15 cellular contexts compared by ENCODE assay signal in genomic region chr1:99397029-99397428, GRCh38.
DNase-seq lines count a peak whose midpoint lies in the region; ATAC-seq and TF ChIP-seq lines count a peak whose summit lies in the region.
"Had no signal": no experiment of that assay in that cellular context is flagged by ENCODE, and none has a peak within 500 bp of the region (broad histone marks: within the 10 kb centered on the region; RNA-seq: fewer than 3 reads in every experiment).

No MANE protein-coding gene starts in this region.

- no peak overlapping the region for H4K12ac ChIP-seq in trophoblast cell (ENCODE audit: low read depth, low read length)

- H3K9me3 ChIP-seq in trophoblast cell (ENCODE audit: insufficient read depth, low read depth, low read length): no peaks in the 10 kb centered on the region
- H3K9me3 ChIP-seq: A549, Caco-2 had no signal

- no peaks in the 10 kb centered on the region for H3K36me3 ChIP-seq in trophoblast cell (ENCODE audit: control insufficient read depth in 1 of 2, insufficient read depth in 2 of 2, low read length in 2 of 2)

- no peak overlapping the region for H2BK12ac ChIP-seq in trophoblast cell (ENCODE audit: low read length)

- no peak overlapping the region for H3K18ac ChIP-seq in trophoblast cell (ENCODE audit: low read length)

- ATAC-seq in HG02763 (IDR thresholded peaks at IDR 0.05; ENCODE audit: unreplicated experiment) (no peak), HG03342 (IDR thresholded peaks at IDR 0.05; ENCODE audit: unreplicated experiment) (no peak)
- ATAC-seq: A549, PC-3 had no signal

- H3K27ac ChIP-seq in trophoblast cell (ENCODE audit: low read depth, low read length) (no peak overlapping the region), substantia nigra (ENCODE audit: low read depth, low read length, poor library complexity, severe bottlenecking) (no peak overlapping the region)
- H3K27ac ChIP-seq: A549, GM23248, KMS-11 had no signal

- no peak overlapping the region for H3K4me3 ChIP-seq in cardiac fibroblast (replicated peaks in 1 of 2; ENCODE audit: low read depth in 2 of 2, low read length in 2 of 2)
- no peak overlapping the region for H3K4me3 ChIP-seq in trophoblast cell (ENCODE audit: low read depth, low read length)
- H3K4me3 ChIP-seq: A549, GM23248 had no signal

- H3K23ac ChIP-seq in trophoblast cell (ENCODE audit: low read length): no peak overlapping the region

- H3K9ac ChIP-seq in trophoblast cell (ENCODE audit: low read length): no peak overlapping the region
- H3K9ac ChIP-seq: GM23248, KMS-11 had no signal

- H3K4me2 ChIP-seq in trophoblast cell (ENCODE audit: low read length): no peak overlapping the region
- H3K4me2 ChIP-seq: A549, KMS-11 had no signal

- H3K4ac ChIP-seq in trophoblast cell (ENCODE audit: low read depth, low read length): no peak overlapping the region

- no peaks in the 10 kb centered on the region for H3K4me1 ChIP-seq in trophoblast cell (ENCODE audit: control insufficient read depth in 1 of 2, insufficient read depth in 2 of 2, low read length in 2 of 2)
- H3K4me1 ChIP-seq: A549, Caco-2 had no signal

- no peak overlapping the region for H4K91ac ChIP-seq in trophoblast cell (ENCODE audit: low read depth, low read length)

- H4K8ac ChIP-seq in trophoblast cell (ENCODE audit: low read depth, low read length): no peak overlapping the region

- no CpG with 5 or more reads among the region's 2 CpGs for WGBS in trophoblast cell (ENCODE audit: extremely low coverage, insufficient coverage, insufficient read length)

- H2AK5ac ChIP-seq in trophoblast cell (ENCODE audit: low read length): no peak overlapping the region

- no peak overlapping the region for H2AFZ ChIP-seq in trophoblast cell (ENCODE audit: insufficient read depth, low read length, poor library complexity)
- H2AFZ ChIP-seq: GM23248 had no signal

- H3K79me1 ChIP-seq in trophoblast cell (ENCODE audit: low read length): no peaks in the 10 kb centered on the region

- H3K79me2 ChIP-seq in trophoblast cell (ENCODE audit: control insufficient read depth, insufficient read depth, low read length, poor library complexity): no peaks in the 10 kb centered on the region

- TF ChIP-seq CTCF in cardiac fibroblast (IDR thresholded peaks at IDR 0.05; ENCODE audit: low read depth, low read length): no peak

- DNase-seq in EL: peak; percentile 1
- peak; percentile 6 to 7 for DNase-seq in cardiac fibroblast (ENCODE audit: low read depth in 2 of 2)
- DNase-seq in iris pigment epithelial cell (ENCODE audit: low read depth): peak; percentile 6
- peak; percentile 76 to 94 for DNase-seq in trophoblast cell
- DNase-seq in substantia nigra (lab: John Stamatoyannopoulos, UW): no peak
- DNase-seq: Caco-2, DMS53, GM23248, NCI-H1105, NCI-H1694 treated with DMSO at 0.1 percent for 48 hours, PC-3 had no signal

- H3K14ac ChIP-seq in trophoblast cell (ENCODE audit: low read length): no peak overlapping the region

- no peaks in the 10 kb centered on the region for H3K27me3 ChIP-seq in trophoblast cell (ENCODE audit: insufficient read depth, low read length)

- no peak overlapping the region for H2BK5ac ChIP-seq in trophoblast cell (ENCODE audit: low read depth, low read length, poor library complexity)

- H2BK120ac ChIP-seq in trophoblast cell (ENCODE audit: insufficient read depth, low read length, poor library complexity): no peak overlapping the region

Comparison
In these comparisons a context has a peak if more than half of its experiments do, and no peak if none do; other contexts are left out.
1. DNase-seq: peak in EL (single experiment), cardiac fibroblast (2 of 2), iris pigment epithelial cell (single experiment) and trophoblast cell (2 of 2); none in substantia nigra (0 of 49).